Comparison of ENCODE assay signal across 1 cellular context in the genomic region with DNA sequence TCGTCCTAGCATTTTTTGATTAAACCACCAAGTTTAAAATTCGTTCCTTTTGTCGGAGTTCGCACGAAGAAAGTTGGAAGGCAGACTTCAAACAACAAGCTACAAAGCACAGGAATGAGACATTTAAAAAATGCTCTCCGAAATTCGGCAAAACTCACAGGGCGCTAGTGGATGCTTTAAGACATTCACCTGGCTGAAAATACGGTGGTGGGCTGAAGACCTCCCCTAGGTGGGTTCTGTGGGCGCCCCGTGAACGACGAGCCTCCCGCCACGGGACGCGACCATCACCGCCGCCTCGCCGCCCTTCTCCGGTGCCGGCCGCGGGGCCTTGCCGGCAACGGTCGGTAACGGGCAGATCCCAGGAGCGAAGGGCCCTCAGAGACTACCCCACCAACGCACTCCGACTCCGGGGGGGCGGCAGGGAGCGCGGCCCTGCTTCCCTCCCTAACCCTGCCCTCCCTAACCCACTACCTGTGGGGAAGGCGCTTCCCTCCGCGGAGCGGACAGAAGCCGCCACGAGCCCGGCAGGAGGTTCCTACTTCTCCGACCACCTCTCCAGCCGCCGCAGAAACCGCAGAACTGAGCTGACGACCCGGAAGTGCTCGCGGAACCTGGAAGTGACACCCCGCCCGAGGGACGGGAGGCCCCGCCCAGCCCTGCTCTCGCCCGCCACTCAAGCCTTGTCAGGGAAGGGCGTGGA.
TF ChIP-seq lines count a peak whose summit lies in the region.

A gene with protein sequence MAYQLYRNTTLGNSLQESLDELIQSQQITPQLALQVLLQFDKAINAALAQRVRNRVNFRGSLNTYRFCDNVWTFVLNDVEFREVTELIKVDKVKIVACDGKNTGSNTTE (minus strand): TSS at position 581 of the 700 bp plus-strand sequence. CDS start 5,238 bp downstream, outside the sequence.

TF ChIP-seq in HepG2, 621 proteins besides CTCF, POLR2A, EP300 and RAD21 (continues in another document):
- TF ChIP-seq, protein P1, sequence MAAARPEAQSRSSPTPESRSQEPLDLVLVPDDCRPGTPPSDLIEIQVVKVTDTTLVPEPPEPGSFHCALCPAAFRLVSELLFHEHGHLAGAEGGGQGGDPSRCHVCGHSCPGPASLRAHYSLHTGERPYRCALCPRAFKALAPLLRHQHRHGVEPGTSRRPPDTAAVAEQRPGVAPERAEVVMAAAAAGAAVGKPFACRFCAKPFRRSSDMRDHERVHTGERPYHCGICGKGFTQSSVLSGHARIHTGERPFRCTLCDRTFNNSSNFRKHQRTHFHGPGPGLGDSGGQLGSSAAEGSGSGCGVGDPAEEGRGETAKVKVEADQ (CRISPR knock-in tag; IDR thresholded peaks at IDR 0.05; ENCODE audit: borderline replicate concordance) = no peak
- TF ChIP-seq ZNF558 (CRISPR knock-in tag; IDR thresholded peaks at IDR 0.05; ENCODE audit: borderline replicate concordance) (peak; percentile 79; the same call in 1 of the 2 replicates), ZNF562 (CRISPR knock-in tag; IDR thresholded peaks at IDR 0.05; ENCODE audit: borderline replicate concordance) (no peak), KMT2B (CRISPR knock-in tag; IDR thresholded peaks at IDR 0.05) (peak; percentile 91), IRF2 (CRISPR knock-in tag; IDR thresholded peaks at IDR 0.05) (peak; percentile 62), YY1 (IDR thresholded peaks at IDR 0.05; ENCODE audit: insufficient read depth, insufficient replicate concordance, low read depth, low read length) (peak; percentile 47), ZFP36 (IDR thresholded peaks at IDR 0.05; ENCODE audit: borderline replicate concordance, low read depth, low read length, partially characterized antibody) (no peak), FOXK2 (IDR thresholded peaks at IDR 0.05) (no peak), ZNF577 (CRISPR knock-in tag; IDR thresholded peaks at IDR 0.05; ENCODE audit: borderline replicate concordance, low read depth) (no peak), HDAC6 (IDR thresholded peaks at IDR 0.05; ENCODE audit: low read depth, low read length) (no peak), ZFP36L1 (CRISPR knock-in tag; IDR thresholded peaks at IDR 0.05) (no peak), ZNF550 (CRISPR knock-in tag; IDR thresholded peaks at IDR 0.05; ENCODE audit: borderline replicate concordance) (no peak), SALL2 (CRISPR knock-in tag; IDR thresholded peaks at IDR 0.05) (no peak; the same call in none of the 2 replicates), ZNF234 (CRISPR knock-in tag; conservative IDR thresholded peaks at IDR 0.05) (peak; percentile 59; the same call in 1 of the 2 replicates), HES4 (CRISPR knock-in tag; IDR thresholded peaks at IDR 0.05; ENCODE audit: borderline replicate concordance) (peak; percentile 62; the same call in 1 of the 2 replicates), KDM5A (IDR thresholded peaks at IDR 0.05; ENCODE audit: borderline replicate concordance, low read length) (no peak; the same call in 1 of the 2 replicates), MAFG (CRISPR knock-in tag; IDR thresholded peaks at IDR 0.05) (no peak)
- TF ChIP-seq, protein P2, sequence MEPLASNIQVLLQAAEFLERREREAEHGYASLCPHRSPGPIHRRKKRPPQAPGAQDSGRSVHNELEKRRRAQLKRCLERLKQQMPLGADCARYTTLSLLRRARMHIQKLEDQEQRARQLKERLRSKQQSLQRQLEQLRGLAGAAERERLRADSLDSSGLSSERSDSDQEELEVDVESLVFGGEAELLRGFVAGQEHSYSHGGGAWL (CRISPR knock-in tag; IDR thresholded peaks at IDR 0.05) = peak; percentile 85
- TF ChIP-seq, protein P3, sequence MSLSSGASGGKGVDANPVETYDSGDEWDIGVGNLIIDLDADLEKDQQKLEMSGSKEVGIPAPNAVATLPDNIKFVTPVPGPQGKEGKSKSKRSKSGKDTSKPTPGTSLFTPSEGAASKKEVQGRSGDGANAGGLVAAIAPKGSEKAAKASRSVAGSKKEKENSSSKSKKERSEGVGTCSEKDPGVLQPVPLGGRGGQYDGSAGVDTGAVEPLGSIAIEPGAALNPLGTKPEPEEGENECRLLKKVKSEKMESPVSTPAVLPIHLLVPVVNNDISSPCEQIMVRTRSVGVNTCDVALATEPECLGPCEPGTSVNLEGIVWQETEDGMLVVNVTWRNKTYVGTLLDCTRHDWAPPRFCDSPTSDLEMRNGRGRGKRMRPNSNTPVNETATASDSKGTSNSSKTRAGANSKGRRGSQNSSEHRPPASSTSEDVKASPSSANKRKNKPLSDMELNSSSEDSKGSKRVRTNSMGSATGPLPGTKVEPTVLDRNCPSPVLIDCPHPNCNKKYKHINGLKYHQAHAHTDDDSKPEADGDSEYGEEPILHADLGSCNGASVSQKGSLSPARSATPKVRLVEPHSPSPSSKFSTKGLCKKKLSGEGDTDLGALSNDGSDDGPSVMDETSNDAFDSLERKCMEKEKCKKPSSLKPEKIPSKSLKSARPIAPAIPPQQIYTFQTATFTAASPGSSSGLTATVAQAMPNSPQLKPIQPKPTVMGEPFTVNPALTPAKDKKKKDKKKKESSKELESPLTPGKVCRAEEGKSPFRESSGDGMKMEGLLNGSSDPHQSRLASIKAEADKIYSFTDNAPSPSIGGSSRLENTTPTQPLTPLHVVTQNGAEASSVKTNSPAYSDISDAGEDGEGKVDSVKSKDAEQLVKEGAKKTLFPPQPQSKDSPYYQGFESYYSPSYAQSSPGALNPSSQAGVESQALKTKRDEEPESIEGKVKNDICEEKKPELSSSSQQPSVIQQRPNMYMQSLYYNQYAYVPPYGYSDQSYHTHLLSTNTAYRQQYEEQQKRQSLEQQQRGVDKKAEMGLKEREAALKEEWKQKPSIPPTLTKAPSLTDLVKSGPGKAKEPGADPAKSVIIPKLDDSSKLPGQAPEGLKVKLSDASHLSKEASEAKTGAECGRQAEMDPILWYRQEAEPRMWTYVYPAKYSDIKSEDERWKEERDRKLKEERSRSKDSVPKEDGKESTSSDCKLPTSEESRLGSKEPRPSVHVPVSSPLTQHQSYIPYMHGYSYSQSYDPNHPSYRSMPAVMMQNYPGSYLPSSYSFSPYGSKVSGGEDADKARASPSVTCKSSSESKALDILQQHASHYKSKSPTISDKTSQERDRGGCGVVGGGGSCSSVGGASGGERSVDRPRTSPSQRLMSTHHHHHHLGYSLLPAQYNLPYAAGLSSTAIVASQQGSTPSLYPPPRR (CRISPR knock-in tag; IDR thresholded peaks at IDR 0.05; ENCODE audit: borderline replicate concordance) = peak; percentile 67
- TF ChIP-seq, protein P4, sequence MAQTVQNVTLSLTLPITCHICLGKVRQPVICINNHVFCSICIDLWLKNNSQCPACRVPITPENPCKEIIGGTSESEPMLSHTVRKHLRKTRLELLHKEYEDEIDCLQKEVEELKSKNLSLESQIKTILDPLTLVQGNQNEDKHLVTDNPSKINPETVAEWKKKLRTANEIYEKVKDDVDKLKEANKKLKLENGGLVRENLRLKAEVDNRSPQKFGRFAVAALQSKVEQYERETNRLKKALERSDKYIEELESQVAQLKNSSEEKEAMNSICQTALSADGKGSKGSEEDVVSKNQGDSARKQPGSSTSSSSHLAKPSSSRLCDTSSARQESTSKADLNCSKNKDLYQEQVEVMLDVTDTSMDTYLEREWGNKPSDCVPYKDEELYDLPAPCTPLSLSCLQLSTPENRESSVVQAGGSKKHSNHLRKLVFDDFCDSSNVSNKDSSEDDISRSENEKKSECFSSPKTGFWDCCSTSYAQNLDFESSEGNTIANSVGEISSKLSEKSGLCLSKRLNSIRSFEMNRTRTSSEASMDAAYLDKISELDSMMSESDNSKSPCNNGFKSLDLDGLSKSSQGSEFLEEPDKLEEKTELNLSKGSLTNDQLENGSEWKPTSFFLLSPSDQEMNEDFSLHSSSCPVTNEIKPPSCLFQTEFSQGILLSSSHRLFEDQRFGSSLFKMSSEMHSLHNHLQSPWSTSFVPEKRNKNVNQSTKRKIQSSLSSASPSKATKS (CRISPR knock-in tag; IDR thresholded peaks at IDR 0.05) = no peak
- TF ChIP-seq, protein P5, sequence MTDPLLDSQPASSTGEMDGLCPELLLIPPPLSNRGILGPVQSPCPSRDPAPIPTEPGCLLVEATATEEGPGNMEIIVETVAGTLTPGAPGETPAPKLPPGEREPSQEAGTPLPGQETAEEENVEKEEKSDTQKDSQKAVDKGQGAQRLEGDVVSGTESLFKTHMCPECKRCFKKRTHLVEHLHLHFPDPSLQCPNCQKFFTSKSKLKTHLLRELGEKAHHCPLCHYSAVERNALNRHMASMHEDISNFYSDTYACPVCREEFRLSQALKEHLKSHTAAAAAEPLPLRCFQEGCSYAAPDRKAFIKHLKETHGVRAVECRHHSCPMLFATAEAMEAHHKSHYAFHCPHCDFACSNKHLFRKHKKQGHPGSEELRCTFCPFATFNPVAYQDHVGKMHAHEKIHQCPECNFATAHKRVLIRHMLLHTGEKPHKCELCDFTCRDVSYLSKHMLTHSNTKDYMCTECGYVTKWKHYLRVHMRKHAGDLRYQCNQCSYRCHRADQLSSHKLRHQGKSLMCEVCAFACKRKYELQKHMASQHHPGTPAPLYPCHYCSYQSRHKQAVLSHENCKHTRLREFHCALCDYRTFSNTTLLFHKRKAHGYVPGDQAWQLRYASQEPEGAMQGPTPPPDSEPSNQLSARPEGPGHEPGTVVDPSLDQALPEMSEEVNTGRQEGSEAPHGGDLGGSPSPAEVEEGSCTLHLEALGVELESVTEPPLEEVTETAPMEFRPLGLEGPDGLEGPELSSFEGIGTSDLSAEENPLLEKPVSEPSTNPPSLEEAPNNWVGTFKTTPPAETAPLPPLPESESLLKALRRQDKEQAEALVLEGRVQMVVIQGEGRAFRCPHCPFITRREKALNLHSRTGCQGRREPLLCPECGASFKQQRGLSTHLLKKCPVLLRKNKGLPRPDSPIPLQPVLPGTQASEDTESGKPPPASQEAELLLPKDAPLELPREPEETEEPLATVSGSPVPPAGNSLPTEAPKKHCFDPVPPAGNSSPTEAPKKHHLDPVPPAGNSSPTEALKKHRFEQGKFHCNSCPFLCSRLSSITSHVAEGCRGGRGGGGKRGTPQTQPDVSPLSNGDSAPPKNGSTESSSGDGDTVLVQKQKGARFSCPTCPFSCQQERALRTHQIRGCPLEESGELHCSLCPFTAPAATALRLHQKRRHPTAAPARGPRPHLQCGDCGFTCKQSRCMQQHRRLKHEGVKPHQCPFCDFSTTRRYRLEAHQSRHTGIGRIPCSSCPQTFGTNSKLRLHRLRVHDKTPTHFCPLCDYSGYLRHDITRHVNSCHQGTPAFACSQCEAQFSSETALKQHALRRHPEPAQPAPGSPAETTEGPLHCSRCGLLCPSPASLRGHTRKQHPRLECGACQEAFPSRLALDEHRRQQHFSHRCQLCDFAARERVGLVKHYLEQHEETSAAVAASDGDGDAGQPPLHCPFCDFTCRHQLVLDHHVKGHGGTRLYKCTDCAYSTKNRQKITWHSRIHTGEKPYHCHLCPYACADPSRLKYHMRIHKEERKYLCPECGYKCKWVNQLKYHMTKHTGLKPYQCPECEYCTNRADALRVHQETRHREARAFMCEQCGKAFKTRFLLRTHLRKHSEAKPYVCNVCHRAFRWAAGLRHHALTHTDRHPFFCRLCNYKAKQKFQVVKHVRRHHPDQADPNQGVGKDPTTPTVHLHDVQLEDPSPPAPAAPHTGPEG (CRISPR knock-in tag; IDR thresholded peaks at IDR 0.05) = no peak
- TF ChIP-seq, protein P6, sequence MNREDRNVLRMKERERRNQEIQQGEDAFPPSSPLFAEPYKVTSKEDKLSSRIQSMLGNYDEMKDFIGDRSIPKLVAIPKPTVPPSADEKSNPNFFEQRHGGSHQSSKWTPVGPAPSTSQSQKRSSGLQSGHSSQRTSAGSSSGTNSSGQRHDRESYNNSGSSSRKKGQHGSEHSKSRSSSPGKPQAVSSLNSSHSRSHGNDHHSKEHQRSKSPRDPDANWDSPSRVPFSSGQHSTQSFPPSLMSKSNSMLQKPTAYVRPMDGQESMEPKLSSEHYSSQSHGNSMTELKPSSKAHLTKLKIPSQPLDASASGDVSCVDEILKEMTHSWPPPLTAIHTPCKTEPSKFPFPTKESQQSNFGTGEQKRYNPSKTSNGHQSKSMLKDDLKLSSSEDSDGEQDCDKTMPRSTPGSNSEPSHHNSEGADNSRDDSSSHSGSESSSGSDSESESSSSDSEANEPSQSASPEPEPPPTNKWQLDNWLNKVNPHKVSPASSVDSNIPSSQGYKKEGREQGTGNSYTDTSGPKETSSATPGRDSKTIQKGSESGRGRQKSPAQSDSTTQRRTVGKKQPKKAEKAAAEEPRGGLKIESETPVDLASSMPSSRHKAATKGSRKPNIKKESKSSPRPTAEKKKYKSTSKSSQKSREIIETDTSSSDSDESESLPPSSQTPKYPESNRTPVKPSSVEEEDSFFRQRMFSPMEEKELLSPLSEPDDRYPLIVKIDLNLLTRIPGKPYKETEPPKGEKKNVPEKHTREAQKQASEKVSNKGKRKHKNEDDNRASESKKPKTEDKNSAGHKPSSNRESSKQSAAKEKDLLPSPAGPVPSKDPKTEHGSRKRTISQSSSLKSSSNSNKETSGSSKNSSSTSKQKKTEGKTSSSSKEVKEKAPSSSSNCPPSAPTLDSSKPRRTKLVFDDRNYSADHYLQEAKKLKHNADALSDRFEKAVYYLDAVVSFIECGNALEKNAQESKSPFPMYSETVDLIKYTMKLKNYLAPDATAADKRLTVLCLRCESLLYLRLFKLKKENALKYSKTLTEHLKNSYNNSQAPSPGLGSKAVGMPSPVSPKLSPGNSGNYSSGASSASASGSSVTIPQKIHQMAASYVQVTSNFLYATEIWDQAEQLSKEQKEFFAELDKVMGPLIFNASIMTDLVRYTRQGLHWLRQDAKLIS (CRISPR knock-in tag; IDR thresholded peaks at IDR 0.05) = no peak
- TF ChIP-seq, protein P7, sequence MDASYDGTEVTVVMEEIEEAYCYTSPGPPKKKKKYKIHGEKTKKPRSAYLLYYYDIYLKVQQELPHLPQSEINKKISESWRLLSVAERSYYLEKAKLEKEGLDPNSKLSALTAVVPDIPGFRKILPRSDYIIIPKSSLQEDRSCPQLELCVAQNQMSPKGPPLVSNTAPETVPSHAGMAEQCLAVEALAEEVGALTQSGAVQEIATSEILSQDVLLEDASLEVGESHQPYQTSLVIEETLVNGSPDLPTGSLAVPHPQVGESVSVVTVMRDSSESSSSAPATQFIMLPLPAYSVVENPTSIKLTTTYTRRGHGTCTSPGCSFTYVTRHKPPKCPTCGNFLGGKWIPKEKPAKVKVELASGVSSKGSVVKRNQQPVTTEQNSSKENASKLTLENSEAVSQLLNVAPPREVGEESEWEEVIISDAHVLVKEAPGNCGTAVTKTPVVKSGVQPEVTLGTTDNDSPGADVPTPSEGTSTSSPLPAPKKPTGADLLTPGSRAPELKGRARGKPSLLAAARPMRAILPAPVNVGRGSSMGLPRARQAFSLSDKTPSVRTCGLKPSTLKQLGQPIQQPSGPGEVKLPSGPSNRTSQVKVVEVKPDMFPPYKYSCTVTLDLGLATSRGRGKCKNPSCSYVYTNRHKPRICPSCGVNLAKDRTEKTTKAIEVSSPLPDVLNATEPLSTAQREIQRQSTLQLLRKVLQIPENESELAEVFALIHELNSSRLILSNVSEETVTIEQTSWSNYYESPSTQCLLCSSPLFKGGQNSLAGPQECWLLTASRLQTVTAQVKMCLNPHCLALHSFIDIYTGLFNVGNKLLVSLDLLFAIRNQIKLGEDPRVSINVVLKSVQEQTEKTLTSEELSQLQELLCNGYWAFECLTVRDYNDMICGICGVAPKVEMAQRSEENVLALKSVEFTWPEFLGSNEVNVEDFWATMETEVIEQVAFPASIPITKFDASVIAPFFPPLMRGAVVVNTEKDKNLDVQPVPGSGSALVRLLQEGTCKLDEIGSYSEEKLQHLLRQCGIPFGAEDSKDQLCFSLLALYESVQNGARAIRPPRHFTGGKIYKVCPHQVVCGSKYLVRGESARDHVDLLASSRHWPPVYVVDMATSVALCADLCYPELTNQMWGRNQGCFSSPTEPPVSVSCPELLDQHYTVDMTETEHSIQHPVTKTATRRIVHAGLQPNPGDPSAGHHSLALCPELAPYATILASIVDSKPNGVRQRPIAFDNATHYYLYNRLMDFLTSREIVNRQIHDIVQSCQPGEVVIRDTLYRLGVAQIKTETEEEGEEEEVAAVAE (CRISPR knock-in tag; IDR thresholded peaks at IDR 0.05; ENCODE audit: borderline replicate concordance) = peak; percentile 42; the same call in 1 of the 2 replicates
